ENCODE assay signal across 8 cellular contexts in genomic region chr19:30719189-30719990, GRCh38.
A peak's percentile ranks its signal among the peaks of the same experiment; 100 is the strongest.
DNase-seq lines count a peak whose midpoint lies in the region; ATAC-seq and TF ChIP-seq lines count a peak whose summit lies in the region.

No MANE protein-coding gene starts in this region.

- H3K4me3 ChIP-seq in MG63: peak overlapping the region; percentile 60
- peak overlapping the region; percentile 0 to 61 for H3K4me3 ChIP-seq in body of pancreas
- H3K4me3 ChIP-seq in gastrocnemius medialis: peak overlapping the region; percentile 59 to 73 (median 62)

- in situ Hi-C loops in gastrocnemius medialis (cut with MboI; ENCODE audit: low sequenced_read_pairs in 4 of 4): no loop called here

- intact Hi-C loops in body of pancreas (cut with DNase I) (no loop called here), gastrocnemius medialis (cut with DNase I; ENCODE audit: low total_unique reads) (no loop called here)

- peak; percentile 91 for ATAC-seq in body of pancreas
- ATAC-seq in gastrocnemius medialis: peak; percentile 64 to 81
- ATAC-seq in GM21528 (IDR thresholded peaks at IDR 0.05; ENCODE audit: low FRiP score, unreplicated experiment): no peak
- ATAC-seq in HG02885 (IDR thresholded peaks at IDR 0.05; ENCODE audit: poor library complexity, unreplicated experiment): no peak

- H3K27ac ChIP-seq in body of pancreas: peak overlapping the region in 3 of 4 donors; percentile 48 to 87 (median 80)
- H3K27ac ChIP-seq in gastrocnemius medialis: peak overlapping the region; percentile 45 to 77 (median 58)

- H3K9me3 ChIP-seq in MG63 (no peaks in the 10 kb centered on the region), body of pancreas (no peaks in the 10 kb centered on the region), gastrocnemius medialis (no peaks in the 10 kb centered on the region)

- H3K4me1 ChIP-seq in body of pancreas (peaks cover 15% of the 10 kb centered on the region), gastrocnemius medialis (peaks cover 0 to 11% of the 10 kb centered on the region in 2 donors)

- H3K27me3 ChIP-seq in MG63: no peaks in the 10 kb centered on the region
- no peaks in the 10 kb centered on the region for H3K27me3 ChIP-seq in body of pancreas
- no peaks in the 10 kb centered on the region for H3K27me3 ChIP-seq in gastrocnemius medialis

- TF ChIP-seq POLR2A in body of pancreas (IDR thresholded peaks at IDR 0.05) (peak in 2 of 3 donors; percentile 41 to 59), gastrocnemius medialis (IDR thresholded peaks at IDR 0.05) (no peak)

- H3K36me3 ChIP-seq in MG63 (no peaks in the 10 kb centered on the region), body of pancreas (replicated peaks in 1 of 2; ENCODE audit: insufficient read depth in 1 of 2, low read depth in 2 of 2) (no peaks in the 10 kb centered on the region), gastrocnemius medialis (no peaks in the 10 kb centered on the region)

- DNase-seq in EL: peak; percentile 27
- peak; percentile 80 for DNase-seq in MG63
- DNase-seq in body of pancreas: peak; percentile 80 to 87 (median 80)
- DNase-seq in iPS-NIHi11 (ENCODE audit: low spot score): peak; percentile 69
- peak; percentile 5 to 37 for DNase-seq in gastrocnemius medialis
- DNase-seq in activated gamma-delta T cell treated with Interleukin-2 at 50 U/mL for 16 hours: no peak

- TF ChIP-seq CTCF in body of pancreas (IDR thresholded peaks at IDR 0.05) (no peak), gastrocnemius medialis (IDR thresholded peaks at IDR 0.05 in 4 of 5, conservative IDR thresholded peaks at IDR 0.05 in 1 of 5) (no peak)

- 1% methylated on average over 20 to 53 of the region's 54 CpGs for WGBS in body of pancreas, 2 donors

Comparison
In these comparisons a context has a peak if more than half of its experiments do, and no peak if none do; other contexts are left out.
1. ATAC-seq: peak in body of pancreas (single experiment) and gastrocnemius medialis (2 of 2); none in GM21528 (single experiment) and HG02885 (single experiment).
2. POLR2A ChIP-seq: peak in body of pancreas (2 of 3); none in gastrocnemius medialis (0 of 2).
3. Peak in every context shown above with its lines, with median percentiles within 50 percentile points of each other: H3K4me3 ChIP-seq.